In the genomic region with DNA sequence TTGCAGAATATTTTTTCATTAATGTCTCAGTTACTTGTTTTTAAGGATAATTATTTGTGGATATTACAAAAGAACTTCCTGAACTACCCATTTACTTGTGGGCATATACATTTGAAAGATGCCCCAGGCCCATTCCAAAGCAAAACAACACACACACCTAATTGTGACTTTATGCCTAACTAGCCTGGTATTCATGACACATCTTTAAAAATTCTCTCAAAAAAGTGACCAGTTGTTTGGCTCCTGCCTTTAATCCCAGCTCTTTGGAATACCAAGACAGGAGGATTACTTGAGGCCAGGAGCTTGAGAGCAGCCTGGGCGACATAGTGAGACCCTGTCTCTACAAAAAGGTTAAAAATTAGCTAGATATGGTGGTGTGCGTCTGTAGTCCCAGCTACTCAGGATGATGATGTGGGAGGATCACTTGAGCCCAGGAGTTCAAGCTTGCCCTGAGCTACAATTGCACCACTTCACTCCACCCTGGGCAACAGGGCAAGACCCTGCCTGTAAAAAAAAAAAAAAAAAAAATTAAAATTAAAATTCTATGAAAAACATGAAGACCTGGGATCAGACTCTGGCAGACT, we compare ENCODE assay signal across 12 cellular contexts. TPM values are rescaled to one million over a fixed set of nuclear protein-coding genes. Genes with fewer than 3 reads are reported as not detected.
DNase-seq lines count a peak whose midpoint lies in the region; ATAC-seq, FAIRE-seq and TF ChIP-seq lines count a peak whose summit lies in the region.
"Had no signal": no experiment of that assay in that cellular context is flagged by ENCODE, and none has a peak within 500 bp of the region (broad histone marks: within the 10 kb centered on the region; RNA-seq: fewer than 3 reads in every experiment).

No MANE protein-coding gene starts in this region.

- TF ChIP-seq POLR2A in endothelial cell of umbilical vein (IDR thresholded peaks at IDR 0.05; ENCODE audit: low read depth, low read length) = no peak

- H3K18ac ChIP-seq in trophoblast cell (ENCODE audit: low read length) = no peak overlapping the region

- H4K20me1 ChIP-seq in endothelial cell of umbilical vein (replicated peaks; ENCODE audit: control insufficient read depth, extremely low read depth, insufficient read depth, low read length) = no peaks in the 10 kb centered on the region

- H3K4me3 ChIP-seq in endothelial cell of umbilical vein (replicated peaks in 1 of 3; ENCODE audit: insufficient read depth in 1 of 3, low read depth in 1 of 3, low read length in 3 of 3) (no peak overlapping the region), trophoblast cell (ENCODE audit: low read depth, low read length) (no peak overlapping the region)

- POLR2A ChIA-PET in endothelial cell of umbilical vein (lab: Charles Lee) = interaction anchor here (0.6 to 1.4 kb wide), 2 partner anchors 51 to 109 kb away, joined by 3 to 7 read pairs; partner anchors contain the start of gene SLC4A7

- H3K4me2 ChIP-seq in endothelial cell of umbilical vein (ENCODE audit: insufficient read depth, low read length) (no peak overlapping the region), trophoblast cell (ENCODE audit: low read length) (no peak overlapping the region)

- no peak overlapping the region for H2BK12ac ChIP-seq in trophoblast cell (ENCODE audit: low read length)

- peak; percentile 53 for DNase-seq in Daoy (ENCODE audit: low read depth)
- DNase-seq in RCC 7860 (ENCODE audit: low spot score) = peak; percentile 82
- DNase-seq in endothelial cell of umbilical vein (ENCODE audit: low read depth, low spot score) = no peak
- peak; percentile 66 to 92 for DNase-seq in trophoblast cell
- no peak for DNase-seq in activated T-cell treated with anti-CD3 and anti-CD28 coated beads, Interleukin-2, amount 50 U/mL, for 48 hours
- DNase-seq: activated T-cell treated with anti-CD3 and anti-CD28 coated beads for 4 hours, NCI-H187 had no signal

- no peak overlapping the region for H4K91ac ChIP-seq in trophoblast cell (ENCODE audit: low read depth, low read length)

- no peaks in the 10 kb centered on the region for H3K27me3 ChIP-seq in endothelial cell of umbilical vein (ENCODE audit: control insufficient read depth in 2 of 2, insufficient read depth in 2 of 2, low read length in 2 of 2)
- no peaks in the 10 kb centered on the region for H3K27me3 ChIP-seq in trophoblast cell (ENCODE audit: insufficient read depth, low read length)

- intact Hi-C loops in endothelial cell of umbilical vein (cut with micrococcal nuclease) = loop anchor here (2.0 kb wide), 1 partner anchor 813 kb away; the partner anchor contains the start of genes AZI2 and ZCWPW2

- H3K79me2 ChIP-seq in endothelial cell of umbilical vein (ENCODE audit: control insufficient read depth, insufficient read depth, low read length) (no peaks in the 10 kb centered on the region), trophoblast cell (ENCODE audit: control insufficient read depth, insufficient read depth, low read length, poor library complexity) (no peaks in the 10 kb centered on the region)

- no peak overlapping the region for H4K8ac ChIP-seq in trophoblast cell (ENCODE audit: low read depth, low read length)

- H3K14ac ChIP-seq in trophoblast cell (ENCODE audit: low read length) = no peak overlapping the region

- H3K79me1 ChIP-seq in trophoblast cell (ENCODE audit: low read length) = peaks cover 4% of the 10 kb centered on the region

- H3K4ac ChIP-seq in trophoblast cell (ENCODE audit: low read depth, low read length) = no peak overlapping the region

- H3K36me3 ChIP-seq in endothelial cell of umbilical vein (ENCODE audit: control insufficient read depth in 2 of 2, extremely low read depth in 1 of 2, insufficient read depth in 2 of 2, low read length in 2 of 2) (no peaks in the 10 kb centered on the region), trophoblast cell (ENCODE audit: control insufficient read depth in 1 of 2, insufficient read depth in 2 of 2, low read length in 2 of 2) (no peaks in the 10 kb centered on the region)

- H3K9me3 ChIP-seq in endothelial cell of umbilical vein (replicated peaks; ENCODE audit: control insufficient read depth, insufficient read depth, low read length) (no peaks in the 10 kb centered on the region), trophoblast cell (ENCODE audit: insufficient read depth, low read depth, low read length) (no peaks in the 10 kb centered on the region)

- dilution Hi-C loops in endothelial cell of umbilical vein (cut with MboI; ENCODE audit: extremely low pct_ligation_motif_present, low sequenced_read_pairs) = no loop called here

- CTCF ChIA-PET in endothelial cell of umbilical vein (lab: Charles Lee) = interaction anchor here (0.6 to 2.2 kb wide), 10 partner anchors 12 to 1746 kb away, joined by 3 to 18 read pairs (median 3); partner anchors contain the start of gene OXSM

- ATAC-seq in GM18861 (IDR thresholded peaks at IDR 0.05; ENCODE audit: unreplicated experiment) (no peak), HG02981 (IDR thresholded peaks at IDR 0.05; ENCODE audit: unreplicated experiment) (no peak), GM21447 (IDR thresholded peaks at IDR 0.05; ENCODE audit: unreplicated experiment) (no peak)

- BruUV-seq in endothelial cell of umbilical vein (replicated peaks; lab: Mats Ljungman, UMichigan) = no TSS peak

- no peak overlapping the region for H2BK120ac ChIP-seq in trophoblast cell (ENCODE audit: insufficient read depth, low read length, poor library complexity)

- H3K27ac ChIP-seq in endothelial cell of umbilical vein (ENCODE audit: insufficient read depth, low read depth, low read length) = peak overlapping the region; percentile 86
- peak overlapping the region; percentile 24 for H3K27ac ChIP-seq in trophoblast cell (ENCODE audit: low read depth, low read length)

- peak overlapping the region; percentile 48 for H3K9ac ChIP-seq in endothelial cell of umbilical vein (replicated peaks; ENCODE audit: extremely low read depth, insufficient read depth, low read length)
- H3K9ac ChIP-seq in trophoblast cell (ENCODE audit: low read length) = no peak overlapping the region

- H4K12ac ChIP-seq in trophoblast cell (ENCODE audit: low read depth, low read length) = no peak overlapping the region

- H2AFZ ChIP-seq in endothelial cell of umbilical vein (ENCODE audit: low read depth, low read length) (no peak overlapping the region), trophoblast cell (ENCODE audit: insufficient read depth, low read length, poor library complexity) (no peak overlapping the region)

- no peak for TF ChIP-seq CTCF in endothelial cell of umbilical vein (IDR thresholded peaks at IDR 0.05; ENCODE audit: extremely low read depth in 1 of 2, insufficient read depth in 1 of 2, low read depth in 1 of 2, low read length in 2 of 2)

- WGBS in trophoblast cell (ENCODE audit: extremely low coverage, insufficient coverage, insufficient read length) = no CpG with 5 or more reads among the region's 2 CpGs

- H2AK5ac ChIP-seq in trophoblast cell (ENCODE audit: low read length) = no peak overlapping the region

- H3K23ac ChIP-seq in trophoblast cell (ENCODE audit: low read length) = no peak overlapping the region

- H2BK5ac ChIP-seq in trophoblast cell (ENCODE audit: low read depth, low read length, poor library complexity) = no peak overlapping the region

- H3K4me1 ChIP-seq in endothelial cell of umbilical vein (ENCODE audit: control insufficient read depth, extremely low read depth, insufficient read depth, low read length) (peaks cover 34% of the 10 kb centered on the region), trophoblast cell (ENCODE audit: control insufficient read depth in 1 of 2, insufficient read depth in 2 of 2, low read length in 2 of 2) (peaks cover 4 to 5% of the 10 kb centered on the region in 2 experiments)

- H3K9me1 ChIP-seq in endothelial cell of umbilical vein (replicated peaks; ENCODE audit: control insufficient read depth, extremely low read depth, insufficient read depth, low read length) = no peaks in the 10 kb centered on the region

- peak; percentile 69 for FAIRE-seq in RCC 7860 (lab: Jason Lieb, UNC)
- peak; percentile 73 for FAIRE-seq in endothelial cell of umbilical vein (lab: Jason Lieb, UNC)
- FAIRE-seq: GM12892, TTC549 had no signal

TF ChIP-seq in endothelial cell of umbilical vein, 7 proteins besides CTCF, POLR2A, EP300 and RAD21:
- TF ChIP-seq POLR2AphosphoS5 (IDR thresholded peaks at IDR 0.05; ENCODE audit: insufficient read depth, low read depth, low read length) (no peak), GATA2 (IDR thresholded peaks at IDR 0.05; ENCODE audit: insufficient read depth, insufficient read length, low read depth, low read length) (no peak), MYC (IDR thresholded peaks at IDR 0.05; ENCODE audit: low read depth, low read length) (no peak), JUN (IDR thresholded peaks at IDR 0.05; ENCODE audit: borderline replicate concordance, insufficient read depth, insufficient read length, low read depth) (no peak), FOS (IDR thresholded peaks at IDR 0.05; ENCODE audit: borderline replicate concordance, insufficient read depth, low read length) (no peak), EZH2 (IDR thresholded peaks at IDR 0.05; ENCODE audit: borderline replicate concordance, low read depth, low read length, severe bottlenecking) (no peak)
- TF ChIP-seq, protein P1, sequence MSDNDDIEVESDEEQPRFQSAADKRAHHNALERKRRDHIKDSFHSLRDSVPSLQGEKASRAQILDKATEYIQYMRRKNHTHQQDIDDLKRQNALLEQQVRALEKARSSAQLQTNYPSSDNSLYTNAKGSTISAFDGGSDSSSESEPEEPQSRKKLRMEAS (IDR thresholded peaks at IDR 0.05; ENCODE audit: insufficient read depth, insufficient read length) = no peak

RNA-seq across cellular contexts. Expression of gene SLC4A7, which starts 51.7 kb away (rescaled TPM):
- total RNA-seq in Daoy (2014; rRNA removed; shearing (Covaris generic)) = 49.2 and 63.0 TPM in 2 replicates
- total RNA-seq in endothelial cell of umbilical vein = 50.9 and 58.6 TPM in 2 replicates
- 7.0 and 7.8 TPM in 2 replicates for polyA plus RNA-seq in endothelial cell of umbilical vein
- 4.5 and 4.8 TPM in 2 replicates for polyA plus RNA-seq in endothelial cell of umbilical vein (2011; cell fraction: cytosol; rRNA removed)
- polyA plus RNA-seq in endothelial cell of umbilical vein (2011; cell fraction: nucleus; rRNA removed) = 42.4 and 58.2 TPM in 2 replicates
- 20.5 and 24.2 TPM in 2 replicates for polyA plus RNA-seq in endothelial cell of umbilical vein (2012)
- 38.8 and 42.5 TPM in 2 replicates for polyA minus RNA-seq in endothelial cell of umbilical vein
- polyA minus RNA-seq in endothelial cell of umbilical vein (2011; cell fraction: cytosol; rRNA and poly(A)+ RNA removed) = 25.2 TPM
- 108 and 157 TPM in 2 replicates for polyA minus RNA-seq in endothelial cell of umbilical vein (2011; cell fraction: nucleus; rRNA and poly(A)+ RNA removed)
- polyA plus RNA-seq in trophoblast cell (2013) = 15.5 and 16.5 TPM in 2 replicates

Comparison
In these comparisons a context has a peak if more than half of its experiments do, and no peak if none do; other contexts are left out.
1. DNase-seq: peak in Daoy (single experiment), RCC 7860 (single experiment) and trophoblast cell (2 of 2); none in endothelial cell of umbilical vein (single experiment) and activated T-cell treated with anti-CD3 and anti-CD28 coated beads, Interleukin-2, amount 50 U/mL, for 48 hours (0 of 2).